Comparison of ENCODE assay signal across 2 cellular contexts in the genomic region with DNA sequence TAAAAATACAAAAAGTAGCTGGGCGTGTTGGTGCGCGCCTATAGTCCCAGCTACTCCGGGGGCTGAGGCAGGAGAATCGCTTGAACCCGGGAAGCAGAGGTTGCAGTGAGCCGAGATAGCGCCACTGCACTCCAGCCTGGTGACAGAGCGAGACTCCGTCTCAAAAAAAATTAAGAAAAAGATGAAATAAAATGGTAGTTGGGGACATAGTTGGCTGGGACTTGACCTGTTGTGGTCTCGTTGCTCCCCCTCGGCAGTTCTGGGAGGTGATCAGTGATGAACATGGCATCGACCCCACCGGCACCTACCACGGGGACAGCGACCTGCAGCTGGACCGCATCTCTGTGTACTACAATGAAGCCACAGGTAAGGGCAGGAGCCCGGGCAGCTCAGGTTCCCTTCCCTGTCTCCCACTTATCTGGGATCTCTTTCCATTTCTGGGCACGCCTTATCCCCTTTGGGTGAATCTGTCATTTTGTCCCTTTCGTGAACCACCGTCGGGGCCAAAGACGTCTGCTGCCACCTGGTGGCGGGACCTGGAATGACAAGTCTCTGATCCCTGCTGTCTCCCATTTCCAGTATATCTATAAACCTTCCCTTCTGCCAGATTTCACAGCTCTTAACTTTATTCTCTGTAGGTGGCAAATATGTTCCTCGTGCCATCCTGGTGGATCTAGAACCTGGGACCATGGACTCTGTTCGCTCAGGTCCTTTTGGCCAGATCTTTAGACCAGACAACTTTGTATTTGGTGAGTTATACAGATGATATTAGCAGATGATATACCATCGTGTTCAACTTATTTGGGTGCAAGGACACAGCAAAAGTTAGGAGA.
A peak's percentile ranks its signal among the peaks of the same experiment; 100 is the strongest.
TF ChIP-seq lines count a peak whose summit lies in the region.

No MANE protein-coding gene starts in this region.

TF ChIP-seq in HEK293T, 16 proteins besides CTCF, POLR2A, EP300 and RAD21:
- TF ChIP-seq FOXM1 (IDR thresholded peaks at IDR 0.05; ENCODE audit: borderline replicate concordance) = no peak
- TF ChIP-seq, protein P1, sequence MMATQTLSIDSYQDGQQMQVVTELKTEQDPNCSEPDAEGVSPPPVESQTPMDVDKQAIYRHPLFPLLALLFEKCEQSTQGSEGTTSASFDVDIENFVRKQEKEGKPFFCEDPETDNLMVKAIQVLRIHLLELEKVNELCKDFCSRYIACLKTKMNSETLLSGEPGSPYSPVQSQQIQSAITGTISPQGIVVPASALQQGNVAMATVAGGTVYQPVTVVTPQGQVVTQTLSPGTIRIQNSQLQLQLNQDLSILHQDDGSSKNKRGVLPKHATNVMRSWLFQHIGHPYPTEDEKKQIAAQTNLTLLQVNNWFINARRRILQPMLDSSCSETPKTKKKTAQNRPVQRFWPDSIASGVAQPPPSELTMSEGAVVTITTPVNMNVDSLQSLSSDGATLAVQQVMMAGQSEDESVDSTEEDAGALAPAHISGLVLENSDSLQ (IDR thresholded peaks at IDR 0.05) = 0 out of 2 replicates have a peak, but pooled peaks have one; percentile 18

TF ChIP-seq in H1, 55 proteins besides CTCF, POLR2A, EP300 and RAD21:
- TF ChIP-seq CHD2 (IDR thresholded peaks at IDR 0.05; ENCODE audit: low read length) = 0 out of 2 replicates have a peak, but pooled peaks have one; percentile 29
- 0 out of 4 replicates have a peak, but pooled peaks of 1 of the 2 experiments have one; percentile 36 for TF ChIP-seq HDAC2 (IDR thresholded peaks at IDR 0.05; ENCODE audit: borderline replicate concordance in 1 of 2, low read depth in 2 of 2, low read length in 2 of 2)
- no peak for TF ChIP-seq SRF (IDR thresholded peaks at IDR 0.05; ENCODE audit: low read depth, low read length)
- no peak for TF ChIP-seq ASH2L (IDR thresholded peaks at IDR 0.05; ENCODE audit: low read length)
- no peak for TF ChIP-seq KDM1A (IDR thresholded peaks at IDR 0.05; ENCODE audit: borderline replicate concordance, low read length)
- no peak for TF ChIP-seq SIRT6 (IDR thresholded peaks at IDR 0.05; ENCODE audit: low read length)
- TF ChIP-seq SIN3A (conservative IDR thresholded peaks at IDR 0.05 in 1 of 2, IDR thresholded peaks at IDR 0.05 in 1 of 2; ENCODE audit: low read depth in 1 of 2, low read length in 2 of 2) = peak; percentile 91 to 96; a peak in 3 of 4 replicates
- TF ChIP-seq YY1 (IDR thresholded peaks at IDR 0.05; ENCODE audit: low read depth, low read length) = peak; percentile 53; the same call in 1 of the 2 replicates
- TF ChIP-seq CBX8 (IDR thresholded peaks at IDR 0.05; ENCODE audit: borderline replicate concordance, low read depth, low read length) = no peak
- TF ChIP-seq CEBPB (IDR thresholded peaks at IDR 0.05; ENCODE audit: low read depth, low read length) = no peak
- TF ChIP-seq SP2 (IDR thresholded peaks at IDR 0.05; ENCODE audit: low read length) = no peak
- 0 out of 2 replicates have a peak, but pooled peaks have one; percentile 4 for TF ChIP-seq PHF8 (conservative IDR thresholded peaks at IDR 0.05; ENCODE audit: low read depth, low read length)
- 0 out of 2 replicates have a peak, but pooled peaks have one; percentile 31 for TF ChIP-seq KDM5A (IDR thresholded peaks at IDR 0.05; ENCODE audit: low read length)
- TF ChIP-seq TAF1 (IDR thresholded peaks at IDR 0.05; ENCODE audit: low read depth, low read length) = 0 out of 2 replicates have a peak, but pooled peaks have one; percentile 49
- TF ChIP-seq POLR2AphosphoS5 (IDR thresholded peaks at IDR 0.05; ENCODE audit: low read depth, low read length) = peak; percentile 96
- peak; percentile 46 for TF ChIP-seq SAP30 (IDR thresholded peaks at IDR 0.05; ENCODE audit: insufficient read depth, insufficient replicate concordance, low read length)
- no peak for TF ChIP-seq GABPA (IDR thresholded peaks at IDR 0.05; ENCODE audit: borderline replicate concordance, insufficient read depth, low read length)
- 0 out of 2 replicates have a peak, but pooled peaks have one; percentile 38 for TF ChIP-seq BACH1 (IDR thresholded peaks at IDR 0.05; ENCODE audit: low read length)
- peak; percentile 34; the same call in 1 of the 2 replicates for TF ChIP-seq TBP (IDR thresholded peaks at IDR 0.05; ENCODE audit: low read depth, low read length)
